ENCODE assay signal across 1 cellular context in genomic region chr5:103216137-103216536, GRCh38.
TF ChIP-seq lines count a peak whose summit lies in the region.

No MANE protein-coding gene starts in this region.

TF ChIP-seq in K562, 482 proteins besides CTCF, POLR2A, EP300 and RAD21:
- TF ChIP-seq HNRNPLL (IDR thresholded peaks at IDR 0.05; ENCODE audit: low read depth, low read length, poor library complexity, severe bottlenecking) = no peak
- no peak for TF ChIP-seq ZSCAN29 (IDR thresholded peaks at IDR 0.05)
- no peak for TF ChIP-seq ELF1 (tag; IDR thresholded peaks at IDR 0.05)
- no peak for TF ChIP-seq EP400 (IDR thresholded peaks at IDR 0.05)
- TF ChIP-seq NFE2 (IDR thresholded peaks at IDR 0.05; ENCODE audit: low read depth) = no peak
- no peak for TF ChIP-seq NFE2L1 (tag; IDR thresholded peaks at IDR 0.05; ENCODE audit: borderline replicate concordance, low read depth)
- no peak for TF ChIP-seq CHCHD3 (CRISPR knock-in tag; IDR thresholded peaks at IDR 0.05)
- TF ChIP-seq SP1 (CRISPR knock-in tag; IDR thresholded peaks at IDR 0.05) = no peak
- TF ChIP-seq NCOA4 (IDR thresholded peaks at IDR 0.05; ENCODE audit: partially characterized antibody) = no peak
- TF ChIP-seq, protein P1, sequence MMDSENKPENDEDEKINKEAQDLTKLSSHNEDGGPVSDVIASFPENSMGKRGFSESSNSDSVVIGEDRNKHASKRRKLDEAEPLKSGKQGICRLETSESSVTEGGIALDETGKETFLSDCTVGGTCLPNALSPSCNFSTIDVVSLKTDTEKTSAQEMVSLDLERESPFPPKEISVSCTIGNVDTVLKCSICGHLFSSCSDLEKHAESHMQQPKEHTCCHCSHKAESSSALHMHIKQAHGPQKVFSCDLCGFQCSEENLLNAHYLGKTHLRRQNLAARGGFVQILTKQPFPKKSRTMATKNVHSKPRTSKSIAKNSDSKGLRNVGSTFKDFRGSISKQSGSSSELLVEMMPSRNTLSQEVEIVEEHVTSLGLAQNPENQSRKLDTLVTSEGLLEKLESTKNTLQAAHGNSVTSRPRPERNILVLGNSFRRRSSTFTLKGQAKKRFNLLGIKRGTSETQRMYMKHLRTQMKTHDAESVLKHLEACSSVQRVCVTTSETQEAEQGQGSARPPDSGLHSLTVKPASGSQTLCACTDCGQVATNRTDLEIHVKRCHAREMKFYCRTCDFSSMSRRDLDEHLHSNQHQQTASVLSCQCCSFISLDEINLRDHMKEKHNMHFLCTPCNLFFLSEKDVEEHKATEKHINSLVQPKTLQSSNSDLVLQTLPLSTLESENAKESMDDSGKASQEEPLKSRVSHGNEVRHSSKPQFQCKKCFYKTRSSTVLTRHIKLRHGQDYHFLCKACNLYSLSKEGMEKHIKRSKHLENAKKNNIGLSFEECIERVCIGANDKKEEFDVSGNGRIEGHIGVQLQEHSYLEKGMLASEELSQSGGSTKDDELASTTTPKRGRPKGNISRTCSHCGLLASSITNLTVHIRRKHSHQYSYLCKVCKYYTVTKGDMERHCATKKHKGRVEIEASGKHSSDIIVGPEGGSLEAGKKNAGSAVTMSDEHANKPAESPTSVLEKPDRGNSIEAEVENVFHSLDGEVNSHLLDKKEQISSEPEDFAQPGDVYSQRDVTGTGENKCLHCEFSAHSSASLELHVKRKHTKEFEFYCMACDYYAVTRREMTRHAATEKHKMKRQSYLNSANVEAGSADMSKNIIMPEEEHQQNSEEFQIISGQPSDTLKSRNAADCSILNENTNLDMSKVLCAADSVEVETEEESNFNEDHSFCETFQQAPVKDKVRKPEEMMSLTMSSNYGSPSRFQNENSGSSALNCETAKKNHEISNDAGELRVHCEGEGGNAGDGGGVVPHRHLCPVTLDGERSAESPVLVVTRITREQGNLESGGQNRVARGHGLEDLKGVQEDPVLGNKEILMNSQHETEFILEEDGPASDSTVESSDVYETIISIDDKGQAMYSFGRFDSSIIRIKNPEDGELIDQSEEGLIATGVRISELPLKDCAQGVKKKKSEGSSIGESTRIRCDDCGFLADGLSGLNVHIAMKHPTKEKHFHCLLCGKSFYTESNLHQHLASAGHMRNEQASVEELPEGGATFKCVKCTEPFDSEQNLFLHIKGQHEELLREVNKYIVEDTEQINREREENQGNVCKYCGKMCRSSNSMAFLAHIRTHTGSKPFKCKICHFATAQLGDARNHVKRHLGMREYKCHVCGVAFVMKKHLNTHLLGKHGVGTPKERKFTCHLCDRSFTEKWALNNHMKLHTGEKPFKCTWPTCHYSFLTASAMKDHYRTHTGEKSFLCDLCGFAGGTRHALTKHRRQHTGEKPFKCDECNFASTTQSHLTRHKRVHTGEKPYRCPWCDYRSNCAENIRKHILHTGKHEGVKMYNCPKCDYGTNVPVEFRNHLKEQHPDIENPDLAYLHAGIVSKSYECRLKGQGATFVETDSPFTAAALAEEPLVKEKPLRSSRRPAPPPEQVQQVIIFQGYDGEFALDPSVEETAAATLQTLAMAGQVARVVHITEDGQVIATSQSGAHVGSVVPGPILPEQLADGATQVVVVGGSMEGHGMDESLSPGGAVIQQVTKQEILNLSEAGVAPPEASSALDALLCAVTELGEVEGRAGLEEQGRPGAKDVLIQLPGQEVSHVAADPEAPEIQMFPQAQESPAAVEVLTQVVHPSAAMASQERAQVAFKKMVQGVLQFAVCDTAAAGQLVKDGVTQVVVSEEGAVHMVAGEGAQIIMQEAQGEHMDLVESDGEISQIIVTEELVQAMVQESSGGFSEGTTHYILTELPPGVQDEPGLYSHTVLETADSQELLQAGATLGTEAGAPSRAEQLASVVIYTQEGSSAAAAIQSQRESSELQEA (IDR thresholded peaks at IDR 0.05; ENCODE audit: low read depth) = no peak
- TF ChIP-seq CCAR2 (IDR thresholded peaks at IDR 0.05; ENCODE audit: low read depth, low read length) = no peak
- no peak for TF ChIP-seq GABPB1 (CRISPR knock-in tag; IDR thresholded peaks at IDR 0.05)
- TF ChIP-seq SRF (CRISPR knock-in tag; IDR thresholded peaks at IDR 0.05) = no peak
- no peak for TF ChIP-seq LCOR (CRISPR knock-in tag; IDR thresholded peaks at IDR 0.05)
